Comparison of ENCODE assay signal across 8 cellular contexts in the genomic region with DNA sequence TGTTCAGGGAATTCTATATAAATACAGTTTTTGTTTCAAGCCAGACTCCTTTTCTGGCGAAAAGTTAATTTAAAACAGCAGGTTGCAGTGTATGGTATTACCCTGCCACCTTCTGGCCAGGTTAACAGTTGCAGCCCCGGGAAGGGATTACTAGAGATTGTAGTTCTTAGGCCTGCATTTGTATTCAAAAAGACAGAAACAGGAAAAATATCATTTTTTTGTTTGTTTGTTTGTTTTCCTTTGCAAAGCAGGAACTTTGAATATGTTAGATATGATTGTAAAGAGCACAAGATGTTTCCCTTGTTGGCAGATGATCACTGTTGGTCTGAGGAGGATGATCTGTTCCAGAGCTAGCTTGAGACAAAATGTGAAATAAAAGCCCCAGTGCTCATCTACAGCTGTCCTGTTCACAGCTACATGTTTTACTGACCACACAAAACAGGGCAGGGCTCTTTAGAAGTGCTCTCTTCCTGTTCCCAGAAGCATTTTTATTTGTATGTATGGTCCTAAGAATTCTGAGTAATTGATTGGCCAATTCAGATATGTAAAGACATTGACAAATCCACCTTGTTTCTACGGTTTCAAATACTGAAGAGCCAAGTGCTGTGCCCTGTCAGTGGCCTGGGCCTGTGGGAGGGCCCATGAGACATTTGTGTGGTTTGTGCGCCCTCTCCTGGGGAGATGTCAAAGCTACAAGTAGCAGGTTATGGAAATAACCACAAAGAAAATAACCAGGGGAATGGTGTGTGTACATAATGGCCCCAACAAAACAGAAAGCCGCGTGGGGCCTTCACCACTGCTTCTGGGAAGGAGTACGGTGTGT. TPM values are rescaled to one million over a fixed set of nuclear protein-coding genes. Genes with fewer than 3 reads are reported as not detected.
A peak's percentile ranks its signal among the peaks of the same experiment; 100 is the strongest.
DNase-seq lines count a peak whose midpoint lies in the region; ATAC-seq lines count a peak whose summit lies in the region.

No MANE protein-coding gene starts in this region.

- ATAC-seq in GM18868 (IDR thresholded peaks at IDR 0.05; ENCODE audit: unreplicated experiment) (peak; percentile 91), HG03097 (IDR thresholded peaks at IDR 0.05; ENCODE audit: low FRiP score, unreplicated experiment) (peak; percentile 91), left lobe of liver (peak; percentile 89)

- DNase-seq in AG08396 (ENCODE audit: low spot score) (peak; percentile 73), NCI-H226 (peak; percentile 28), left lobe of liver (ENCODE audit: low spot score) (peak; percentile 84)
- peak; percentile 64 to 67 for DNase-seq in activated CD4-positive, alpha-beta T cell treated with anti-CD3 and anti-CD28 coated beads for 4 hours
- peak; percentile 60 to 67 for DNase-seq in stimulated activated CD4-positive, alpha-beta T cell treated with anti-CD3 and anti-CD28 coated beads, Interleukin-4, amount 100 ng/mL, for 4 hours

- H3K27ac ChIP-seq in cingulate gyrus (ENCODE audit: low read depth, low read length), result peak overlapping the region; percentile 25

RNA-seq across cellular contexts. Expression of a gene that starts 57.9 kb away (rescaled TPM):
- not detected for total RNA-seq in left lobe of liver

Comparison
In these comparisons a context has a peak if more than half of its experiments do, and no peak if none do; other contexts are left out.
1. Peak in every context shown above with its lines: DNase-seq, ATAC-seq and H3K27ac ChIP-seq.
2. DNase-seq: peak in every context shown above with its lines; median percentile 84 in left lobe of liver; 73 in AG08396; 66 in activated CD4-positive, alpha-beta T cell treated with anti-CD3 and anti-CD28 coated beads for 4 hours; 64 in stimulated activated CD4-positive, alpha-beta T cell treated with anti-CD3 and anti-CD28 coated beads, Interleukin-4, amount 100 ng/mL, for 4 hours; 28 in NCI-H226.